Comparison of ENCODE assay signal across 1 cellular context in the genomic region with DNA sequence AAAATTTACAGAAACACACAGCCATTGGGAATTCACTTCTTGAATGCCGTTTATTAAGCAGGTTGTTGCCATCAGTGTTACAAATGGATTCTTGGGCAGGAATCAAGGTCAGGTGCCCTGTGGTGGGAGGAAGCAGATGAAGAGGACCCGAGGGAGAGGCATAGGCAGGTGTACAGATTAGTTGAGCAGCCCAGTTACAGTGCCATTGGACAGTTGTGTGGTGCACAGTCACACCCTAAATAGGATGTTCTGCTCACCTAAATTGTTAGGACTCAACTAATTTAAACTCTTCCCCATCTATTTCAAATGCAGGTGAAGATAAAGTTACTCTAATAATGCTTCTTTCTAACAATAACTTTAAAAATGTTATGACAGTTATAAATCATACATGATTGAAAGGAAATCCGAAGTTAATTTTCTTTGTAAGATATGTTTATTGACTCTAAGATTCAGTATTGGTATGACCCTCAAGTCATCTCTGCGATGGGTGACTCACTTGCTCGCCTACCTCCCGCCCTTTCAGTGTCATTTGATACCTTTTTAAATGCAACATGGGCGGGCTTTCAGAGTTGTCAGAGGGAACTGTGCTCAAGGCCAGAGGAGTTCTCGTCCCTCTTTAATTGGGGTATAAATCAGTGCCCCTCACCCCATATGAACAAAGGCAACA.
TF ChIP-seq lines count a peak whose summit lies in the region.

No MANE protein-coding gene starts in this region.

TF ChIP-seq in K562, 482 proteins besides CTCF, POLR2A, EP300 and RAD21:
- TF ChIP-seq, protein P1, sequence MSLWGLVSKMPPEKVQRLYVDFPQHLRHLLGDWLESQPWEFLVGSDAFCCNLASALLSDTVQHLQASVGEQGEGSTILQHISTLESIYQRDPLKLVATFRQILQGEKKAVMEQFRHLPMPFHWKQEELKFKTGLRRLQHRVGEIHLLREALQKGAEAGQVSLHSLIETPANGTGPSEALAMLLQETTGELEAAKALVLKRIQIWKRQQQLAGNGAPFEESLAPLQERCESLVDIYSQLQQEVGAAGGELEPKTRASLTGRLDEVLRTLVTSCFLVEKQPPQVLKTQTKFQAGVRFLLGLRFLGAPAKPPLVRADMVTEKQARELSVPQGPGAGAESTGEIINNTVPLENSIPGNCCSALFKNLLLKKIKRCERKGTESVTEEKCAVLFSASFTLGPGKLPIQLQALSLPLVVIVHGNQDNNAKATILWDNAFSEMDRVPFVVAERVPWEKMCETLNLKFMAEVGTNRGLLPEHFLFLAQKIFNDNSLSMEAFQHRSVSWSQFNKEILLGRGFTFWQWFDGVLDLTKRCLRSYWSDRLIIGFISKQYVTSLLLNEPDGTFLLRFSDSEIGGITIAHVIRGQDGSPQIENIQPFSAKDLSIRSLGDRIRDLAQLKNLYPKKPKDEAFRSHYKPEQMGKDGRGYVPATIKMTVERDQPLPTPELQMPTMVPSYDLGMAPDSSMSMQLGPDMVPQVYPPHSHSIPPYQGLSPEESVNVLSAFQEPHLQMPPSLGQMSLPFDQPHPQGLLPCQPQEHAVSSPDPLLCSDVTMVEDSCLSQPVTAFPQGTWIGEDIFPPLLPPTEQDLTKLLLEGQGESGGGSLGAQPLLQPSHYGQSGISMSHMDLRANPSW (CRISPR knock-in tag; IDR thresholded peaks at IDR 0.05), result no peak
- TF ChIP-seq ZNF212 (CRISPR knock-in tag; IDR thresholded peaks at IDR 0.05) (no peak), RHOXF2B (CRISPR knock-in tag; conservative IDR thresholded peaks at IDR 0.05) (no peak), HSF4 (CRISPR knock-in tag; IDR thresholded peaks at IDR 0.05; ENCODE audit: borderline replicate concordance) (no peak), CXXC5 (CRISPR knock-in tag; IDR thresholded peaks at IDR 0.05) (no peak), ZNF324 (CRISPR knock-in tag; IDR thresholded peaks at IDR 0.05) (no peak), NCOA2 (IDR thresholded peaks at IDR 0.05; ENCODE audit: partially characterized antibody in 2 of 2) (no peak), ELF1 (tag; IDR thresholded peaks at IDR 0.05) (no peak), TAF15 (IDR thresholded peaks at IDR 0.05; ENCODE audit: low read depth, low read length) (no peak), TOE1 (IDR thresholded peaks at IDR 0.05; ENCODE audit: borderline replicate concordance) (no peak), TOE1 (CRISPR knock-in tag; IDR thresholded peaks at IDR 0.05; ENCODE audit: borderline replicate concordance, low read depth) (no peak), ZNF764 (CRISPR knock-in tag; IDR thresholded peaks at IDR 0.05; ENCODE audit: low read depth) (no peak), POLR3G (IDR thresholded peaks at IDR 0.05; ENCODE audit: extremely low read depth, insufficient read length, insufficient replicate concordance) (no peak), SIX5 (IDR thresholded peaks at IDR 0.05; ENCODE audit: borderline replicate concordance in 1 of 2, insufficient read depth in 1 of 2, low read depth in 1 of 2, low read length in 2 of 2) (no peak), FOXP1 (CRISPR knock-in tag; IDR thresholded peaks at IDR 0.05) (no peak), ILF3 (IDR thresholded peaks at IDR 0.05; ENCODE audit: borderline replicate concordance) (no peak), HDAC6 (IDR thresholded peaks at IDR 0.05; ENCODE audit: low read depth, low read length) (no peak), CEBPG (CRISPR knock-in tag; IDR thresholded peaks at IDR 0.05) (no peak), CEBPG (tag; conservative IDR thresholded peaks at IDR 0.05 in 1 of 2, IDR thresholded peaks at IDR 0.05 in 1 of 2) (no peak), KAT7 (CRISPR knock-in tag; IDR thresholded peaks at IDR 0.05; ENCODE audit: borderline replicate concordance) (no peak), COPS2 (conservative IDR thresholded peaks at IDR 0.05) (no peak), TRIM24 (IDR thresholded peaks at IDR 0.05) (0 out of 4 replicates have a peak, but pooled peaks of 1 of the 2 experiments have one; percentile 10), HNRNPLL (IDR thresholded peaks at IDR 0.05; ENCODE audit: low read depth, low read length, poor library complexity, severe bottlenecking) (no peak), YBX1 (IDR thresholded peaks at IDR 0.05) (no peak), FOSL1 (tag; conservative IDR thresholded peaks at IDR 0.05) (peak; percentile 17), FOXK2 (conservative IDR thresholded peaks at IDR 0.05 in 1 of 2, IDR thresholded peaks at IDR 0.05 in 1 of 2; ENCODE audit: low read depth in 2 of 2) (no peak), ZNF780A (CRISPR knock-in tag; IDR thresholded peaks at IDR 0.05) (no peak), ZNF445 (CRISPR knock-in tag; IDR thresholded peaks at IDR 0.05; ENCODE audit: low read depth) (no peak), JUND (IDR thresholded peaks at IDR 0.05; ENCODE audit: borderline replicate concordance, low read depth, low read length) (peak; percentile 71; the same call in 1 of the 2 replicates), JUND (tag; IDR thresholded peaks at IDR 0.05; ENCODE audit: borderline replicate concordance, low read depth, low read length) (no peak; the same call in 2 of the 3 replicates), RFX5 (IDR thresholded peaks at IDR 0.05; ENCODE audit: low read depth, low read length) (no peak), ZNF583 (CRISPR knock-in tag; IDR thresholded peaks at IDR 0.05) (no peak)
- TF ChIP-seq, protein P2, sequence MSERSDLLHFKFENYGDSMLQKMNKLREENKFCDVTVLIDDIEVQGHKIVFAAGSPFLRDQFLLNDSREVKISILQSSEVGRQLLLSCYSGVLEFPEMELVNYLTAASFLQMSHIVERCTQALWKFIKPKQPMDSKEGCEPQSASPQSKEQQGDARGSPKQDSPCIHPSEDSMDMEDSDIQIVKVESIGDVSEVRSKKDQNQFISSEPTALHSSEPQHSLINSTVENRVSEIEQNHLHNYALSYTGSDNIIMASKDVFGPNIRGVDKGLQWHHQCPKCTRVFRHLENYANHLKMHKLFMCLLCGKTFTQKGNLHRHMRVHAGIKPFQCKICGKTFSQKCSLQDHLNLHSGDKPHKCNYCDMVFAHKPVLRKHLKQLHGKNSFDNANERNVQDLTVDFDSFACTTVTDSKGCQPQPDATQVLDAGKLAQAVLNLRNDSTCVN (CRISPR knock-in tag; IDR thresholded peaks at IDR 0.05), result no peak
- TF ChIP-seq, protein P3, sequence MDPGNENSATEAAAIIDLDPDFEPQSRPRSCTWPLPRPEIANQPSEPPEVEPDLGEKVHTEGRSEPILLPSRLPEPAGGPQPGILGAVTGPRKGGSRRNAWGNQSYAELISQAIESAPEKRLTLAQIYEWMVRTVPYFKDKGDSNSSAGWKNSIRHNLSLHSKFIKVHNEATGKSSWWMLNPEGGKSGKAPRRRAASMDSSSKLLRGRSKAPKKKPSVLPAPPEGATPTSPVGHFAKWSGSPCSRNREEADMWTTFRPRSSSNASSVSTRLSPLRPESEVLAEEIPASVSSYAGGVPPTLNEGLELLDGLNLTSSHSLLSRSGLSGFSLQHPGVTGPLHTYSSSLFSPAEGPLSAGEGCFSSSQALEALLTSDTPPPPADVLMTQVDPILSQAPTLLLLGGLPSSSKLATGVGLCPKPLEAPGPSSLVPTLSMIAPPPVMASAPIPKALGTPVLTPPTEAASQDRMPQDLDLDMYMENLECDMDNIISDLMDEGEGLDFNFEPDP (CRISPR knock-in tag; IDR thresholded peaks at IDR 0.05), result no peak
- TF ChIP-seq, protein P4, sequence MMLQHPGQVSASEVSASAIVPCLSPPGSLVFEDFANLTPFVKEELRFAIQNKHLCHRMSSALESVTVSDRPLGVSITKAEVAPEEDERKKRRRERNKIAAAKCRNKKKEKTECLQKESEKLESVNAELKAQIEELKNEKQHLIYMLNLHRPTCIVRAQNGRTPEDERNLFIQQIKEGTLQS (IDR thresholded peaks at IDR 0.05), result peak; percentile 54
- TF ChIP-seq, protein P4 (CRISPR knock-in tag; conservative IDR thresholded peaks at IDR 0.05), result no peak
- TF ChIP-seq, protein P5, sequence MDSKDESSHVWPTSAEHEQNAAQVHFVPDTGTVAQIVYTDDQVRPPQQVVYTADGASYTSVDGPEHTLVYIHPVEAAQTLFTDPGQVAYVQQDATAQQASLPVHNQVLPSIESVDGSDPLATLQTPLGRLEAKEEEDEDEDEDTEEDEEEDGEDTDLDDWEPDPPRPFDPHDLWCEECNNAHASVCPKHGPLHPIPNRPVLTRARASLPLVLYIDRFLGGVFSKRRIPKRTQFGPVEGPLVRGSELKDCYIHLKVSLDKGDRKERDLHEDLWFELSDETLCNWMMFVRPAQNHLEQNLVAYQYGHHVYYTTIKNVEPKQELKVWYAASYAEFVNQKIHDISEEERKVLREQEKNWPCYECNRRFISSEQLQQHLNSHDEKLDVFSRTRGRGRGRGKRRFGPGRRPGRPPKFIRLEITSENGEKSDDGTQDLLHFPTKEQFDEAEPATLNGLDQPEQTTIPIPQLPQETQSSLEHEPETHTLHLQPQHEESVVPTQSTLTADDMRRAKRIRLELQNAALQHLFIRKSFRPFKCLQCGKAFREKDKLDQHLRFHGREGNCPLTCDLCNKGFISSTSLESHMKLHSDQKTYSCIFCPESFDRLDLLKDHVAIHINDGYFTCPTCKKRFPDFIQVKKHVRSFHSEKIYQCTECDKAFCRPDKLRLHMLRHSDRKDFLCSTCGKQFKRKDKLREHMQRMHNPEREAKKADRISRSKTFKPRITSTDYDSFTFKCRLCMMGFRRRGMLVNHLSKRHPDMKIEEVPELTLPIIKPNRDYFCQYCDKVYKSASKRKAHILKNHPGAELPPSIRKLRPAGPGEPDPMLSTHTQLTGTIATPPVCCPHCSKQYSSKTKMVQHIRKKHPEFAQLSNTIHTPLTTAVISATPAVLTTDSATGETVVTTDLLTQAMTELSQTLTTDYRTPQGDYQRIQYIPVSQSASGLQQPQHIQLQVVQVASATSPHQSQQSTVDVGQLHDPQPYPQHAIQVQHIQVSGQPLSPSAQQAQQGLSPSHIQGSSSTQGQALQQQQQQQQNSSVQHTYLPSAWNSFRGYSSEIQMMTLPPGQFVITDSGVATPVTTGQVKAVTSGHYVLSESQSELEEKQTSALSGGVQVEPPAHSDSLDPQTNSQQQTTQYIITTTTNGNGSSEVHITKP (IDR thresholded peaks at IDR 0.05; ENCODE audit: partially characterized antibody), result peak; percentile 90
- TF ChIP-seq, protein P6, sequence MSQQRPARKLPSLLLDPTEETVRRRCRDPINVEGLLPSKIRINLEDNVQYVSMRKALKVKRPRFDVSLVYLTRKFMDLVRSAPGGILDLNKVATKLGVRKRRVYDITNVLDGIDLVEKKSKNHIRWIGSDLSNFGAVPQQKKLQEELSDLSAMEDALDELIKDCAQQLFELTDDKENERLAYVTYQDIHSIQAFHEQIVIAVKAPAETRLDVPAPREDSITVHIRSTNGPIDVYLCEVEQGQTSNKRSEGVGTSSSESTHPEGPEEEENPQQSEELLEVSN (IDR thresholded peaks at IDR 0.05; ENCODE audit: borderline replicate concordance in 1 of 2, extremely low read depth in 1 of 2, insufficient read depth in 1 of 2, insufficient read length in 1 of 2, low read depth in 1 of 2, low read length in 1 of 2, poor library complexity in 1 of 2, severe bottlenecking in 1 of 2), result peak in 1 of 2 experiments; percentile 32
- TF ChIP-seq, protein P7, sequence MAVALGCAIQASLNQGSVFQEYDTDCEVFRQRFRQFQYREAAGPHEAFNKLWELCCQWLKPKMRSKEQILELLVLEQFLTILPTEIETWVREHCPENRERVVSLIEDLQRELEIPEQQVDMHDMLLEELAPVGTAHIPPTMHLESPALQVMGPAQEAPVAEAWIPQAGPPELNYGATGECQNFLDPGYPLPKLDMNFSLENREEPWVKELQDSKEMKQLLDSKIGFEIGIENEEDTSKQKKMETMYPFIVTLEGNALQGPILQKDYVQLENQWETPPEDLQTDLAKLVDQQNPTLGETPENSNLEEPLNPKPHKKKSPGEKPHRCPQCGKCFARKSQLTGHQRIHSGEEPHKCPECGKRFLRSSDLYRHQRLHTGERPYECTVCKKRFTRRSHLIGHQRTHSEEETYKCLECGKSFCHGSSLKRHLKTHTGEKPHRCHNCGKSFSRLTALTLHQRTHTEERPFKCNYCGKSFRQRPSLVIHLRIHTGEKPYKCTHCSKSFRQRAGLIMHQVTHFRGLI (CRISPR knock-in tag; IDR thresholded peaks at IDR 0.05), result no peak
- TF ChIP-seq, protein P8, sequence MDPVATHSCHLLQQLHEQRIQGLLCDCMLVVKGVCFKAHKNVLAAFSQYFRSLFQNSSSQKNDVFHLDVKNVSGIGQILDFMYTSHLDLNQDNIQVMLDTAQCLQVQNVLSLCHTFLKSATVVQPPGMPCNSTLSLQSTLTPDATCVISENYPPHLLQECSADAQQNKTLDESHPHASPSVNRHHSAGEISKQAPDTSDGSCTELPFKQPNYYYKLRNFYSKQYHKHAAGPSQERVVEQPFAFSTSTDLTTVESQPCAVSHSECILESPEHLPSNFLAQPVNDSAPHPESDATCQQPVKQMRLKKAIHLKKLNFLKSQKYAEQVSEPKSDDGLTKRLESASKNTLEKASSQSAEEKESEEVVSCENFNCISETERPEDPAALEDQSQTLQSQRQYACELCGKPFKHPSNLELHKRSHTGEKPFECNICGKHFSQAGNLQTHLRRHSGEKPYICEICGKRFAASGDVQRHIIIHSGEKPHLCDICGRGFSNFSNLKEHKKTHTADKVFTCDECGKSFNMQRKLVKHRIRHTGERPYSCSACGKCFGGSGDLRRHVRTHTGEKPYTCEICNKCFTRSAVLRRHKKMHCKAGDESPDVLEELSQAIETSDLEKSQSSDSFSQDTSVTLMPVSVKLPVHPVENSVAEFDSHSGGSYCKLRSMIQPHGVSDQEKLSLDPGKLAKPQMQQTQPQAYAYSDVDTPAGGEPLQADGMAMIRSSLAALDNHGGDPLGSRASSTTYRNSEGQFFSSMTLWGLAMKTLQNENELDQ (CRISPR knock-in tag; IDR thresholded peaks at IDR 0.05; ENCODE audit: borderline replicate concordance), result no peak
